8 cellular contexts compared by ENCODE assay signal in genomic region chr1:45521413-45522323, GRCh38.
DNase-seq lines count a peak whose midpoint lies in the region; ATAC-seq and TF ChIP-seq lines count a peak whose summit lies in the region.

Gene PRDX1, minus strand, starts transcription at chr1:45521884. Its CDS starts 2,841 bp downstream, at chr1:45519043.

- DNase-seq in AG20443 (ENCODE audit: low spot score) (peak; percentile 98), NCI-H510A (lab: John Stamatoyannopoulos, UW) (peak; percentile 89)
- DNase-seq in activated CD4-positive, alpha-beta T cell treated with anti-CD3 and anti-CD28 coated beads for 4 hours = peak; percentile 95 to 99
- peak; percentile 98 to 99 for DNase-seq in stimulated activated CD4-positive, alpha-beta T cell treated with anti-CD3 and anti-CD28 coated beads, Interleukin-1b, Interleukin-23, amount 100 ng/mL, for 4 hours (ENCODE audit: low read depth in 2 of 2)

- H3K27ac ChIP-seq in cingulate gyrus (ENCODE audit: low read depth, low read length) = peak within 1 kb of the TSS; percentile 98
- H3K27ac ChIP-seq in layer of hippocampus (ENCODE audit: low read depth, low read length) = peak within 1 kb of the TSS; percentile 99

- H3K27me3 ChIP-seq in layer of hippocampus (ENCODE audit: control insufficient read depth, insufficient read depth, low read length) = no peaks in the 10 kb centered on the region

- peak; percentile 100 for TF ChIP-seq POLR2A in GM19099 (IDR thresholded peaks at IDR 0.05; ENCODE audit: extremely low read depth, insufficient read length, low read depth)

- ATAC-seq in HG03432 (IDR thresholded peaks at IDR 0.05; ENCODE audit: unreplicated experiment) = peak; percentile 88

Comparison
In these comparisons a context has a peak if more than half of its experiments do, and no peak if none do; other contexts are left out.
1. Peak in every context shown above with its lines: DNase-seq, ATAC-seq and H3K27ac ChIP-seq.